1 cellular context compared by ENCODE assay signal in genomic region chr1:205568469-205569361, GRCh38.
TF ChIP-seq lines count a peak whose summit lies in the region.

No MANE protein-coding gene starts in this region.

TF ChIP-seq in H1, 55 proteins besides CTCF, POLR2A, EP300 and RAD21 (continued from another document):
- 0 out of 2 replicates have a peak, but pooled peaks have one; percentile 25 for TF ChIP-seq E2F6 (IDR thresholded peaks at IDR 0.05)
- TF ChIP-seq CBX8 (IDR thresholded peaks at IDR 0.05; ENCODE audit: borderline replicate concordance, low read depth, low read length): no peak
- 0 out of 4 replicates have a peak, but pooled peaks of 1 of the 2 experiments have one; percentile 8 for TF ChIP-seq SIN3A (conservative IDR thresholded peaks at IDR 0.05 in 1 of 2, IDR thresholded peaks at IDR 0.05 in 1 of 2; ENCODE audit: low read depth in 1 of 2, low read length in 2 of 2)
- no peak for TF ChIP-seq BRCA1 (IDR thresholded peaks at IDR 0.05; ENCODE audit: low read depth, low read length)
- TF ChIP-seq FOSL1 (IDR thresholded peaks at IDR 0.05; ENCODE audit: insufficient read depth, low read depth, low read length): no peak
TF ChIP-seq in H1: peak in this region for 6.
